Comparison of ENCODE assay signal across 14 cellular contexts in the genomic region with DNA sequence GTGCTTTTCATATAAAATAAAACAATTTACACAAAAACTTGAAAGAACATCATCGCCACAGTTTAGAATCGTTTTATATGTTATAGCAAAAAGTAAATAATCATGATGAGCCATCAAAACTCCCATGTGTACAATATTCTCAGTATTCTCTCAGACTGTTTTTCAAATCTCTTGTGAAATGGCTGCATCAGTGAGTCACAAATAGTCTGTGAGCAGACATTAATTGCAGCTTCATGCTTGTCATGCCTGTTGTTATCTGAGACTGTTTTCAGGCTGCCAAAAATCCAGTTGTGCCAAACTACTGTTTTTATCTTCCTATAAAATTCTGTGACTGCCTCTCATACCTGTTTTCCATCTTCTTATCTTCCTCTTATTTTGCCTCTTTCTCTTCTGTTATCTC.
DNase-seq lines count a peak whose midpoint lies in the region; ATAC-seq and TF ChIP-seq lines count a peak whose summit lies in the region.
"Had no signal": no experiment of that assay in that cellular context is flagged by ENCODE, and none has a peak within 500 bp of the region (broad histone marks: within the 10 kb centered on the region; RNA-seq: fewer than 3 reads in every experiment).

No MANE protein-coding gene starts in this region.

- H3K79me2 ChIP-seq in PC-3 (ENCODE audit: low read length) (no peaks in the 10 kb centered on the region), fibroblast of lung (ENCODE audit: control insufficient read depth, insufficient read depth, low read length) (no peaks in the 10 kb centered on the region)

- H3K4me3 ChIP-seq in PC-3 (ENCODE audit: low read length): peak overlapping the region; percentile 44
- H3K4me3 ChIP-seq in fibroblast of lung (replicated peaks in 1 of 4; ENCODE audit: control extremely low read depth in 1 of 4, insufficient read depth in 1 of 4, low read depth in 3 of 4, low read length in 4 of 4): no peak overlapping the region
- H3K4me3 ChIP-seq in lower lobe of right lung: no peak overlapping the region
- H3K4me3 ChIP-seq: skin epidermis had no signal

- no peak for TF ChIP-seq CTCF in PC-3 (conservative IDR thresholded peaks at IDR 0.05; ENCODE audit: low read depth, low read length)
- TF ChIP-seq CTCF in fibroblast of lung (conservative IDR thresholded peaks at IDR 0.05 in 1 of 2, IDR thresholded peaks at IDR 0.05 in 1 of 2; ENCODE audit: low read depth in 1 of 2, low read length in 2 of 2): no peak
- no peak for TF ChIP-seq CTCF in lower lobe of right lung (IDR thresholded peaks at IDR 0.05)

- H3K36me3 ChIP-seq in PC-3 (ENCODE audit: low read depth, low read length) (no peaks in the 10 kb centered on the region), fibroblast of lung (ENCODE audit: control insufficient read depth, insufficient read depth, low read length) (no peaks in the 10 kb centered on the region), lower lobe of right lung (no peaks in the 10 kb centered on the region)

- H3K27me3 ChIP-seq in PC-3 (ENCODE audit: low read length): no peaks in the 10 kb centered on the region
- no peaks in the 10 kb centered on the region for H3K27me3 ChIP-seq in fibroblast of lung (ENCODE audit: control insufficient read depth, insufficient read depth, low read length)
- H3K27me3 ChIP-seq in lower lobe of right lung (ENCODE audit: low read depth): no peaks in the 10 kb centered on the region

- peak; percentile 73 for ATAC-seq in PC-3
- ATAC-seq in sciatic nerve: peak; percentile 52
- no peak for ATAC-seq in GM18517 (IDR thresholded peaks at IDR 0.05; ENCODE audit: unreplicated experiment)
- ATAC-seq in lower lobe of right lung: no peak
- no peak for ATAC-seq in HG03097 (IDR thresholded peaks at IDR 0.05; ENCODE audit: low FRiP score, unreplicated experiment)
- ATAC-seq: esophagus mucosa had no signal

- BruUV-seq in PC-3 (replicated peaks; lab: Mats Ljungman, UMichigan): no TSS peak

- intact Hi-C loops in PC-3 (cut with micrococcal nuclease) (loop anchor here (1.0 kb wide), 2 partner anchors 29 to 58 kb away; no protein-coding TSS in a partner anchor), sciatic nerve (cut with DNase I) (no loop called here), lower lobe of right lung (cut with DNase I) (no loop called here)

- H3K9me3 ChIP-seq in PC-3 (ENCODE audit: low read length) (no peaks in the 10 kb centered on the region), fibroblast of lung (ENCODE audit: control insufficient read depth, insufficient read depth, low read depth, low read length) (no peaks in the 10 kb centered on the region), lower lobe of right lung (no peaks in the 10 kb centered on the region)
- H3K9me3 ChIP-seq: SK-N-SH had no signal

- H4K20me1 ChIP-seq in PC-3 (ENCODE audit: low read length) (no peaks in the 10 kb centered on the region), fibroblast of lung (ENCODE audit: control insufficient read depth, extremely low read depth, insufficient read depth, low read length) (peaks cover 2% of the 10 kb centered on the region)

- H3K9me2 ChIP-seq in PC-3 (replicated peaks; ENCODE audit: low read length): no peaks in the 10 kb centered on the region

- H3K27ac ChIP-seq in PC-3 (ENCODE audit: low read length) (peak overlapping the region; percentile 89), fibroblast of lung (ENCODE audit: insufficient read depth, low read length) (no peak overlapping the region), lower lobe of right lung (no peak overlapping the region)

- H2AFZ ChIP-seq in PC-3 (ENCODE audit: low read length) (peak overlapping the region; percentile 9; the same call in 1 of the 2 replicates), fibroblast of lung (ENCODE audit: low read length) (no peak overlapping the region)

- POLR2A ChIA-PET in PC-3 (lab: Charles Lee; ENCODE audit: unreplicated experiment): interaction anchor here (0.5 kb wide), 1 partner anchor 481 kb away, joined by 3 read pairs; no protein-coding TSS in a partner anchor

- H3K4me2 ChIP-seq in PC-3 (ENCODE audit: low read length) (peak overlapping the region; percentile 73), fibroblast of lung (ENCODE audit: extremely low read depth, insufficient read depth, low read length) (no peak overlapping the region)
- H3K4me2 ChIP-seq: SK-N-SH had no signal

- H3K4me1 ChIP-seq in PC-3 (ENCODE audit: insufficient read depth, low read length): peaks cover 39% of the 10 kb centered on the region
- H3K4me1 ChIP-seq in fibroblast of lung (ENCODE audit: control insufficient read depth, extremely low read depth, insufficient read depth, low read length): peaks cover 8% of the 10 kb centered on the region
- H3K4me1 ChIP-seq in lower lobe of right lung: no peaks in the 10 kb centered on the region

- CTCF ChIA-PET in PC-3 (lab: Charles Lee): interaction anchor here (1.1 to 1.3 kb wide), 2 partner anchors 29 to 59 kb away, joined by 3 to 10 read pairs; no protein-coding TSS in a partner anchor

- peaks cover 17% of the 10 kb centered on the region for H3F3A ChIP-seq in PC-3 (ENCODE audit: low read length, unreplicated experiment)

- DNase-seq in GM03348 (ENCODE audit: low spot score): peak; percentile 47
- peak; percentile 90 for DNase-seq in PC-3
- peak; percentile 45 to 81 for DNase-seq in fibroblast of lung (ENCODE audit: low read depth in 2 of 2)
- no peak for DNase-seq in sciatic nerve (ENCODE audit: low spot score)
- no peak for DNase-seq in lower lobe of right lung
- DNase-seq: activated CD4-positive, CD25-positive, alpha-beta regulatory T cell treated with anti-CD3 and anti-CD28 coated beads, Interleukin-2, amount 50 U/mL, for 72 hours; DMS79; naive B cell; NCI-H774; SK-N-SH had no signal

- H3K9ac ChIP-seq in PC-3 (ENCODE audit: low read length): peak overlapping the region; percentile 40
- no peak overlapping the region for H3K9ac ChIP-seq in fibroblast of lung (ENCODE audit: insufficient read depth, low read length)
- H3K9ac ChIP-seq: SK-N-SH had no signal

Comparison
In these comparisons a context has a peak if more than half of its experiments do, and no peak if none do; other contexts are left out.
1. DNase-seq: peak in GM03348 (single experiment), PC-3 (single experiment) and fibroblast of lung (2 of 2); none in sciatic nerve (single experiment) and lower lobe of right lung (single experiment).
2. ATAC-seq: peak in PC-3 (single experiment) and sciatic nerve (single experiment); none in GM18517 (single experiment), lower lobe of right lung (0 of 2) and HG03097 (single experiment).